In genomic region chr4:84623661-84624060, GRCh38 we compare ENCODE assay signal across 1 cellular context.
TF ChIP-seq lines count a peak whose summit lies in the region.

No MANE protein-coding gene starts in this region.

TF ChIP-seq in WTC11, 78 proteins besides CTCF, POLR2A, EP300 and RAD21:
- TF ChIP-seq, protein P1, sequence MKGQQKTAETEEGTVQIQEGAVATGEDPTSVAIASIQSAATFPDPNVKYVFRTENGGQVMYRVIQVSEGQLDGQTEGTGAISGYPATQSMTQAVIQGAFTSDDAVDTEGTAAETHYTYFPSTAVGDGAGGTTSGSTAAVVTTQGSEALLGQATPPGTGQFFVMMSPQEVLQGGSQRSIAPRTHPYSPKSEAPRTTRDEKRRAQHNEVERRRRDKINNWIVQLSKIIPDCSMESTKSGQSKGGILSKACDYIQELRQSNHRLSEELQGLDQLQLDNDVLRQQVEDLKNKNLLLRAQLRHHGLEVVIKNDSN (CRISPR knock-in tag; IDR thresholded peaks at IDR 0.05) = no peak
- TF ChIP-seq NR3C1 (CRISPR knock-in tag; conservative IDR thresholded peaks at IDR 0.05; ENCODE audit: low read depth) = no peak
- no peak for TF ChIP-seq E2F1 (CRISPR knock-in tag; IDR thresholded peaks at IDR 0.05)
- TF ChIP-seq HMGA2 (CRISPR knock-in tag; IDR thresholded peaks at IDR 0.05) = no peak
- TF ChIP-seq ZNF121 (CRISPR knock-in tag; IDR thresholded peaks at IDR 0.05) = no peak
- no peak for TF ChIP-seq ZNF219 (CRISPR knock-in tag; IDR thresholded peaks at IDR 0.05; ENCODE audit: borderline replicate concordance)
- TF ChIP-seq, protein P2, sequence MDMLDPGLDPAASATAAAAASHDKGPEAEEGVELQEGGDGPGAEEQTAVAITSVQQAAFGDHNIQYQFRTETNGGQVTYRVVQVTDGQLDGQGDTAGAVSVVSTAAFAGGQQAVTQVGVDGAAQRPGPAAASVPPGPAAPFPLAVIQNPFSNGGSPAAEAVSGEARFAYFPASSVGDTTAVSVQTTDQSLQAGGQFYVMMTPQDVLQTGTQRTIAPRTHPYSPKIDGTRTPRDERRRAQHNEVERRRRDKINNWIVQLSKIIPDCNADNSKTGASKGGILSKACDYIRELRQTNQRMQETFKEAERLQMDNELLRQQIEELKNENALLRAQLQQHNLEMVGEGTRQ (CRISPR knock-in tag; IDR thresholded peaks at IDR 0.05) = no peak
- no peak for TF ChIP-seq PRDM15 (CRISPR knock-in tag; IDR thresholded peaks at IDR 0.05)
- TF ChIP-seq CBFB (CRISPR knock-in tag; IDR thresholded peaks at IDR 0.05; ENCODE audit: low read depth) = no peak
